In genomic region chr6:44221291-44221960, GRCh38 we compare ENCODE assay signal across 9 cellular contexts. TPM values are rescaled to one million over a fixed set of nuclear protein-coding genes. Genes with fewer than 3 reads are reported as not detected.
A peak's percentile ranks its signal among the peaks of the same experiment; 100 is the strongest.
DNase-seq lines count a peak whose midpoint lies in the region; ATAC-seq and TF ChIP-seq lines count a peak whose summit lies in the region.
"Had no signal": no experiment of that assay in that cellular context is flagged by ENCODE, and none has a peak within 500 bp of the region (broad histone marks: within the 10 kb centered on the region; RNA-seq: fewer than 3 reads in every experiment).

No MANE protein-coding gene starts in this region.

- peaks cover 28% of the 10 kb centered on the region for H3K4me1 ChIP-seq in CD8-positive, alpha-beta T cell (ENCODE audit: insufficient read depth, low read length)
- H3K4me1 ChIP-seq in SJCRH30: peaks cover 38% of the 10 kb centered on the region
- peaks cover 14% of the 10 kb centered on the region for H3K4me1 ChIP-seq in parathyroid adenoma
- H3K4me1 ChIP-seq in transverse colon: peaks cover 43 to 92% (median 74%) of the 10 kb centered on the region in 4 donors

- no peaks in the 10 kb centered on the region for H3K79me2 ChIP-seq in parathyroid adenoma

- no peaks in the 10 kb centered on the region for H3K36me3 Mint-ChIP-seq in CD8-positive, alpha-beta T cell
- no peaks in the 10 kb centered on the region for H3K36me3 Mint-ChIP-seq in activated naive CD4-positive, alpha-beta T cell treated with anti-CD3 and anti-CD28 coated beads, Interleukin-2, amount 10 ng/mL, durations not matched to agents 7 days and 5 days

- ATAC-seq in CD8-positive, alpha-beta T cell: peak; percentile 60
- ATAC-seq in GM21367 (IDR thresholded peaks at IDR 0.05; ENCODE audit: unreplicated experiment): peak; percentile 42

- TF ChIP-seq EP300 in transverse colon (IDR thresholded peaks at IDR 0.05; ENCODE audit: low read depth): no peak

- TF ChIP-seq POLR2A in transverse colon (IDR thresholded peaks at IDR 0.05): no peak

- no peak overlapping the region for H3K27ac Mint-ChIP-seq in CD8-positive, alpha-beta T cell
- H3K27ac Mint-ChIP-seq in activated naive CD4-positive, alpha-beta T cell treated with anti-CD3 and anti-CD28 coated beads, Interleukin-2, amount 10 ng/mL, durations not matched to agents 7 days and 5 days: no peak overlapping the region

- H3K4me3 ChIP-seq in CD8-positive, alpha-beta T cell (ENCODE audit: low read depth, low read length): no peak overlapping the region
- H3K4me3 ChIP-seq in SJCRH30 (no peak overlapping the region), parathyroid adenoma (ENCODE audit: low read depth, low read length) (no peak overlapping the region), transverse colon (peak overlapping the region in 1 of 4 donors; percentile 79)

- in situ Hi-C loops in transverse colon (cut with MboI; ENCODE audit: low pct_ligation_motif_present in 1 of 4, low pct_unique_long_range_greater_than_20kb in 1 of 4, low sequenced_read_pairs in 3 of 4): no loop called here

- no peaks in the 10 kb centered on the region for H3K9me3 Mint-ChIP-seq in CD8-positive, alpha-beta T cell
- no peaks in the 10 kb centered on the region for H3K9me3 Mint-ChIP-seq in activated naive CD4-positive, alpha-beta T cell treated with anti-CD3 and anti-CD28 coated beads, Interleukin-2, amount 10 ng/mL, durations not matched to agents 7 days and 5 days

- H3K4me3 Mint-ChIP-seq in CD8-positive, alpha-beta T cell: no peak overlapping the region
- peak overlapping the region; percentile 23 for H3K4me3 Mint-ChIP-seq in activated naive CD4-positive, alpha-beta T cell treated with anti-CD3 and anti-CD28 coated beads, Interleukin-2, amount 10 ng/mL, durations not matched to agents 7 days and 5 days

- no peak overlapping the region for H3K27ac ChIP-seq in CD8-positive, alpha-beta T cell (ENCODE audit: low read depth, low read length)
- H3K27ac ChIP-seq in SJCRH30 (peak overlapping the region; percentile 69), parathyroid adenoma (peak overlapping the region; percentile 41), transverse colon (peak overlapping the region; percentile 85 to 94 (median 86))

- intact Hi-C loops in CD8-positive, alpha-beta T cell (cut with DNase I, micrococcal nuclease): loop anchor here (1.0 to 10.0 kb wide), 6 partner anchors 17 to 587 kb away; partner anchors contain the start of genes MAD2L1BP (in 1 of the 2), MRPL14 (in 1 of the 2), SLC35B2 (in 1 of the 2) and TMEM63B (in 1 of the 2)
- intact Hi-C loops in transverse colon (cut with DNase I; ENCODE audit: low total_unique reads): loop anchor here (2.0 kb wide), 1 partner anchor 13 kb away; no protein-coding TSS in a partner anchor

- no peaks in the 10 kb centered on the region for H3K36me3 ChIP-seq in CD8-positive, alpha-beta T cell (ENCODE audit: insufficient read depth, low read length)
- H3K36me3 ChIP-seq in SJCRH30 (no peaks in the 10 kb centered on the region; the same call in 1 of the 2 replicates), parathyroid adenoma (ENCODE audit: control insufficient read depth, insufficient read depth, low read length) (no peaks in the 10 kb centered on the region), transverse colon (no peaks in the 10 kb centered on the region)

- DNase-seq in CD8-positive, alpha-beta T cell: peak; percentile 53 to 79 (median 70)
- peak; percentile 88 for DNase-seq in LHCN-M2 (ENCODE audit: low read depth)
- peak; percentile 93 to 94 for DNase-seq in SJCRH30
- DNase-seq in activated naive CD4-positive, alpha-beta T cell treated with anti-CD3 and anti-CD28 coated beads, Interleukin-2, amount 10 ng/mL, durations not matched to agents 7 days and 5 days: peak; percentile 86
- peak; percentile 77 for DNase-seq in germinal center (ENCODE audit: low spot score)
- peak; percentile 96 for DNase-seq in transverse colon

- TF ChIP-seq CTCF in CD8-positive, alpha-beta T cell (IDR thresholded peaks at IDR 0.05): peak; percentile 47
- peak; percentile 85 for TF ChIP-seq CTCF in parathyroid adenoma (IDR thresholded peaks at IDR 0.05)
- TF ChIP-seq CTCF in transverse colon (IDR thresholded peaks at IDR 0.05): peak; percentile 76 to 92 (median 84)

- no peaks in the 10 kb centered on the region for H3K9me3 ChIP-seq in CD8-positive, alpha-beta T cell (ENCODE audit: low read length)
- H3K9me3 ChIP-seq in SJCRH30 (replicated peaks) (no peaks in the 10 kb centered on the region), parathyroid adenoma (ENCODE audit: control insufficient read depth, low read length) (no peaks in the 10 kb centered on the region), transverse colon (no peaks in the 10 kb centered on the region)

- WGBS in transverse colon (ENCODE audit: low coverage in 1 of 2), 2 donors: 7% methylated on average over 4 of the region's 4 CpGs; no CpG with 5 or more reads in 1 of the 2 donors

- peaks cover 3% of the 10 kb centered on the region for H3K27me3 Mint-ChIP-seq in CD8-positive, alpha-beta T cell (ENCODE audit: low read depth)
- peaks cover 53% of the 10 kb centered on the region for H3K27me3 Mint-ChIP-seq in activated naive CD4-positive, alpha-beta T cell treated with anti-CD3 and anti-CD28 coated beads, Interleukin-2, amount 10 ng/mL, durations not matched to agents 7 days and 5 days

- peak overlapping the region; percentile 50 for H3K4me2 ChIP-seq in parathyroid adenoma (ENCODE audit: low read length)

- POLR2A ChIA-PET in CD8-positive, alpha-beta T cell (lab: Charles Lee): interaction anchor here (0.6 to 4.6 kb wide), 2 partner anchors 25 to 91 kb away, joined by 6 to 59 read pairs; partner anchors contain the start of gene HSP90AB1

- no peaks in the 10 kb centered on the region for H3K27me3 ChIP-seq in CD8-positive, alpha-beta T cell (ENCODE audit: insufficient read depth, low read length)
- H3K27me3 ChIP-seq in SJCRH30: no peaks in the 10 kb centered on the region
- no peaks in the 10 kb centered on the region for H3K27me3 ChIP-seq in parathyroid adenoma (ENCODE audit: control insufficient read depth, insufficient read depth, low read length)
- H3K27me3 ChIP-seq in transverse colon: peaks cover 4% of the 10 kb centered on the region

- peak overlapping the region; percentile 75 for H2AFZ ChIP-seq in parathyroid adenoma

- H3K9ac ChIP-seq in parathyroid adenoma: no peak overlapping the region

- CTCF ChIA-PET in CD8-positive, alpha-beta T cell (lab: Charles Lee): interaction anchor here (0.6 to 3.1 kb wide), 15 partner anchors 8 to 115 kb away, joined by 3 to 23 read pairs (median 4); no protein-coding TSS in a partner anchor
- CTCF ChIA-PET in activated naive CD4-positive, alpha-beta T cell treated with anti-CD3 and anti-CD28 coated beads, Interleukin-2, amount 10 ng/mL, durations not matched to agents 7 days and 5 days (lab: Charles Lee): interaction anchor here (0.6 to 5.4 kb wide), 11 partner anchors 9 to 105 kb away, joined by 3 to 30 read pairs (median 4); partner anchors contain the start of gene SLC35B2

- H3K4me1 Mint-ChIP-seq in CD8-positive, alpha-beta T cell (ENCODE audit: low read depth): peaks cover 41% of the 10 kb centered on the region
- H3K4me1 Mint-ChIP-seq in activated naive CD4-positive, alpha-beta T cell treated with anti-CD3 and anti-CD28 coated beads, Interleukin-2, amount 10 ng/mL, durations not matched to agents 7 days and 5 days: peaks cover 46% of the 10 kb centered on the region

RNA-seq across cellular contexts. Expression of gene SLC29A1, which starts 2.0 kb away (rescaled TPM):
- total RNA-seq in CD8-positive, alpha-beta T cell: 1 to 10 TPM in 1 of 2 experiments, under 1 TPM in 1; 0.79 to 1.2 TPM
- total RNA-seq in LHCN-M2 (2014; rRNA removed): 58.5 and 77.7 TPM in 2 replicates
- polyA plus RNA-seq in LHCN-M2 (2012): 53.2 TPM
- 102 and 109 TPM in 2 replicates for total RNA-seq in SJCRH30 (2014; rRNA removed; shearing (Covaris generic))
- total RNA-seq in transverse colon: 10 to 100 TPM; 25.1 to 45.2 (median 35.6) TPM

RNA-seq across cellular contexts. Expression of gene MYMX, which starts 4.7 kb away (rescaled TPM):
- total RNA-seq in CD8-positive, alpha-beta T cell: not detected
- 10.6 and 38.0 TPM in 2 replicates for total RNA-seq in LHCN-M2 (2014; rRNA removed)
- 10.4 TPM for polyA plus RNA-seq in LHCN-M2 (2012)
- total RNA-seq in SJCRH30 (2014; rRNA removed; shearing (Covaris generic)): 106 and 116 TPM in 2 replicates
- under 1 TPM in 1 of 4 donors, not detected in 3; 0.95 TPM for total RNA-seq in transverse colon
- total RNA-seq: activated CD8-positive, alpha-beta memory T cell treated with anti-CD3 and anti-CD28 coated beads for 36 hours had no signal

RNA-seq across cellular contexts. Expression of gene HSP90AB1, which starts 25.5 kb away (rescaled TPM):
- 100 to 1,000 TPM; 561 to 585 TPM for total RNA-seq in CD8-positive, alpha-beta T cell
- total RNA-seq in LHCN-M2 (2014; rRNA removed): 1,077 and 1,155 TPM in 2 replicates
- 622 TPM for polyA plus RNA-seq in LHCN-M2 (2012)
- 1,351 and 1,358 TPM in 2 replicates for total RNA-seq in SJCRH30 (2014; rRNA removed; shearing (Covaris generic))
- 100 to 1,000 TPM; 105 to 371 (median 242) TPM for total RNA-seq in transverse colon

RNA-seq across cellular contexts. Expression of gene SLC35B2, which starts 35.9 kb away (rescaled TPM):
- 1 to 10 TPM; 6.3 to 6.4 TPM for total RNA-seq in CD8-positive, alpha-beta T cell
- total RNA-seq in LHCN-M2 (2014; rRNA removed): 111 and 117 TPM in 2 replicates
- polyA plus RNA-seq in LHCN-M2 (2012): 90.7 TPM
- total RNA-seq in SJCRH30 (2014; rRNA removed; shearing (Covaris generic)): 27.8 and 28.5 TPM in 2 replicates
- total RNA-seq in transverse colon: 10 to 100 TPM in 3 of 4 donors, 1 to 10 TPM in 1; 9.0 to 36.4 (median 22.5) TPM

RNA-seq across cellular contexts. Expression of gene NFKBIE, which starts 43.9 kb away (rescaled TPM):
- 10 to 100 TPM; 44.5 to 45.8 TPM for total RNA-seq in CD8-positive, alpha-beta T cell
- 8.6 and 11.5 TPM in 2 replicates for total RNA-seq in LHCN-M2 (2014; rRNA removed)
- polyA plus RNA-seq in LHCN-M2 (2012): 5.1 TPM
- 7.8 and 9.6 TPM in 2 replicates for total RNA-seq in SJCRH30 (2014; rRNA removed; shearing (Covaris generic))
- total RNA-seq in transverse colon: 10 to 100 TPM in 3 of 4 donors, 1 to 10 TPM in 1; 2.6 to 67.3 (median 19.0) TPM

Comparison
In these comparisons a context has a peak if more than half of its experiments do, and no peak if none do; other contexts are left out.
1. RNA of gene SLC29A1, which starts 2.0 kb away (total RNA-seq): 102 to 109 TPM in SJCRH30, 58.5 to 77.7 TPM in LHCN-M2 and 25.1 to 45.2 TPM in transverse colon; 0.79 to 1.2 TPM in CD8-positive, alpha-beta T cell; every median in the first group is over 10 times any median in the second.
2. Peak in every context shown above with its lines, with median percentiles within 50 percentile points of each other: DNase-seq and CTCF ChIP-seq.